Comparison of ENCODE assay signal across 10 cellular contexts in genomic region chr13:67023088-67023893, GRCh38.
DNase-seq lines count a peak whose midpoint lies in the region; ATAC-seq and TF ChIP-seq lines count a peak whose summit lies in the region.
"Had no signal": no experiment of that assay in that cellular context is flagged by ENCODE, and none has a peak within 500 bp of the region (broad histone marks: within the 10 kb centered on the region; RNA-seq: fewer than 3 reads in every experiment).

No MANE protein-coding gene starts in this region.

- H3K79me2 ChIP-seq in fibroblast of lung (ENCODE audit: control insufficient read depth, insufficient read depth, low read length) = no peaks in the 10 kb centered on the region

- H3K27ac ChIP-seq in fibroblast of lung (ENCODE audit: insufficient read depth, low read length) = no peak overlapping the region
- H3K27ac ChIP-seq: cardiac muscle cell, VCaP had no signal

- H4K20me1 ChIP-seq in fibroblast of lung (ENCODE audit: control insufficient read depth, extremely low read depth, insufficient read depth, low read length) = no peaks in the 10 kb centered on the region

- no peaks in the 10 kb centered on the region for H3K27me3 Mint-ChIP-seq in stimulated activated naive B cell treated with anti-CD40 and anti-IgM and Interleukin-4, amounts not matched to agents 10 μg/mL and 1 μg/mL and 100 μg/mL, for 72 hours

- H3K36me3 Mint-ChIP-seq in stimulated activated naive B cell treated with anti-CD40 and anti-IgM and Interleukin-4, amounts not matched to agents 10 μg/mL and 1 μg/mL and 100 μg/mL, for 72 hours = no peaks in the 10 kb centered on the region

- H3K4me1 ChIP-seq in fibroblast of lung (ENCODE audit: control insufficient read depth, extremely low read depth, insufficient read depth, low read length) = no peaks in the 10 kb centered on the region

- H3K9ac ChIP-seq in fibroblast of lung (ENCODE audit: insufficient read depth, low read length) = no peak overlapping the region

- H2AFZ ChIP-seq in fibroblast of lung (ENCODE audit: low read length) = no peak overlapping the region

- ATAC-seq in stimulated activated naive B cell treated with anti-CD40 and anti-IgM and Interleukin-4, amounts not matched to agents 10 μg/mL and 1 μg/mL and 100 μg/mL, for 72 hours (replicated peaks) = no peak
- ATAC-seq in GM21515 (IDR thresholded peaks at IDR 0.05; ENCODE audit: unreplicated experiment) = no peak

- H3K9me3 Mint-ChIP-seq in stimulated activated naive B cell treated with anti-CD40 and anti-IgM and Interleukin-4, amounts not matched to agents 10 μg/mL and 1 μg/mL and 100 μg/mL, for 72 hours = no peaks in the 10 kb centered on the region

- no peaks in the 10 kb centered on the region for H3K9me3 ChIP-seq in fibroblast of lung (ENCODE audit: control insufficient read depth, insufficient read depth, low read depth, low read length)

- H3K4me1 Mint-ChIP-seq in stimulated activated naive B cell treated with anti-CD40 and anti-IgM and Interleukin-4, amounts not matched to agents 10 μg/mL and 1 μg/mL and 100 μg/mL, for 72 hours = peaks cover 12 to 24% of the 10 kb centered on the region in 2 donors

- H3K36me3 ChIP-seq in fibroblast of lung (ENCODE audit: control insufficient read depth, insufficient read depth, low read length) = no peaks in the 10 kb centered on the region
- H3K36me3 ChIP-seq: cardiac muscle cell had no signal

- DNase-seq in NCI-H1417 (lab: John Stamatoyannopoulos, UW) (peak; percentile 39 to 84 (median 41)), NCI-H1417 treated with DMSO at 0.1 percent for 48 hours (lab: John Stamatoyannopoulos, UW) (no peak), NCI-H774 (lab: John Stamatoyannopoulos, UW) (peak; percentile 43), fibroblast of lung (ENCODE audit: low read depth in 2 of 2) (peak; percentile 88 to 98), Ammon's horn (ENCODE audit: low spot score) (no peak), NCI-H2196 treated with DMSO at 0.1 percent for 48 hours (lab: John Stamatoyannopoulos, UW; ENCODE audit: unreplicated experiment) (no peak)
- DNase-seq in stimulated activated naive B cell treated with anti-CD40 and anti-IgM and Interleukin-4, amounts not matched to agents 10 μg/mL and 1 μg/mL and 100 μg/mL, for 72 hours = no peak

- TF ChIP-seq CTCF in fibroblast of lung (conservative IDR thresholded peaks at IDR 0.05 in 1 of 2, IDR thresholded peaks at IDR 0.05 in 1 of 2; ENCODE audit: low read depth in 1 of 2, low read length in 2 of 2) = no peak

- peak overlapping the region in 1 of 4 experiments; percentile 10 for H3K4me3 ChIP-seq in fibroblast of lung (replicated peaks in 1 of 4; ENCODE audit: control extremely low read depth in 1 of 4, insufficient read depth in 1 of 4, low read depth in 3 of 4, low read length in 4 of 4)
- H3K4me3 ChIP-seq: cardiac muscle cell had no signal

- H3K4me3 Mint-ChIP-seq in stimulated activated naive B cell treated with anti-CD40 and anti-IgM and Interleukin-4, amounts not matched to agents 10 μg/mL and 1 μg/mL and 100 μg/mL, for 72 hours = peak overlapping the region; percentile 15 to 22

- H3K27me3 ChIP-seq in fibroblast of lung (ENCODE audit: control insufficient read depth, insufficient read depth, low read length) = no peaks in the 10 kb centered on the region
- H3K27me3 ChIP-seq: cardiac muscle cell had no signal

- no peak overlapping the region for H3K27ac Mint-ChIP-seq in stimulated activated naive B cell treated with anti-CD40 and anti-IgM and Interleukin-4, amounts not matched to agents 10 μg/mL and 1 μg/mL and 100 μg/mL, for 72 hours

- no peak overlapping the region for H3K4me2 ChIP-seq in fibroblast of lung (ENCODE audit: extremely low read depth, insufficient read depth, low read length)

Comparison
In these comparisons a context has a peak if more than half of its experiments do, and no peak if none do; other contexts are left out.
1. DNase-seq: peak in NCI-H1417 (3 of 3), NCI-H774 (single experiment) and fibroblast of lung (2 of 2); none in NCI-H1417 treated with DMSO at 0.1 percent for 48 hours (single experiment), stimulated activated naive B cell treated with anti-CD40 and anti-IgM and Interleukin-4, amounts not matched to agents 10 μg/mL and 1 μg/mL and 100 μg/mL, for 72 hours (single experiment), Ammon's horn (single experiment) and NCI-H2196 treated with DMSO at 0.1 percent for 48 hours (single experiment).